8 cellular contexts compared by ENCODE assay signal in genomic region chr7:4745265-4745919, GRCh38. TPM values are rescaled to one million over a fixed set of nuclear protein-coding genes. Genes with fewer than 3 reads are reported as not detected.
DNase-seq lines count a peak whose midpoint lies in the region; ATAC-seq and TF ChIP-seq lines count a peak whose summit lies in the region.

No MANE protein-coding gene starts in this region.

- peak overlapping the region; percentile 15 for H3K4me3 ChIP-seq in HL-60 (replicated peaks; ENCODE audit: insufficient read depth, low read length)
- peak overlapping the region; percentile 30 for H3K4me3 ChIP-seq in brain microvascular endothelial cell (ENCODE audit: low read depth, low read length)

- DNase-seq in HL-60 (ENCODE audit: low read depth in 1 of 2, low spot score in 1 of 2), result no peak
- DNase-seq in brain microvascular endothelial cell, result no peak
- DNase-seq in naive thymus-derived CD8-positive, alpha-beta T cell, result peak in 1 of 10 donors; percentile 12
- DNase-seq in stimulated activated CD4-positive, alpha-beta T cell treated with anti-CD3 and anti-CD28 coated beads, Interleukin-4, amount 100 ng/mL, for 24 hours, result no peak
- no peak for DNase-seq in NCI-H187 treated with DMSO at 0.1 percent for 48 hours (lab: John Stamatoyannopoulos, UW)
- DNase-seq in NCI-H524 (lab: John Stamatoyannopoulos, UW), result no peak

- H3K27me3 Mint-ChIP-seq in naive thymus-derived CD8-positive, alpha-beta T cell, result no peaks in the 10 kb centered on the region

- H3K4me3 Mint-ChIP-seq in naive thymus-derived CD8-positive, alpha-beta T cell, result peak overlapping the region; percentile 71 to 93 (median 84)

- peaks cover 4 to 48% (median 19%) of the 10 kb centered on the region in 3 donors for H3K36me3 Mint-ChIP-seq in naive thymus-derived CD8-positive, alpha-beta T cell

- POLR2A ChIA-PET in naive thymus-derived CD8-positive, alpha-beta T cell (lab: Charles Lee), result interaction anchor here (0.6 to 6.0 kb wide), 9 partner anchors 8 to 655 kb away, joined by 3 to 61 read pairs (median 5); partner anchors contain the start of genes AP5Z1 and FOXK1

- peak; percentile 21 for ATAC-seq in GM19395 (IDR thresholded peaks at IDR 0.05; ENCODE audit: unreplicated experiment)
- ATAC-seq in naive thymus-derived CD8-positive, alpha-beta T cell, result peak; percentile 34 to 40
- ATAC-seq in HG03469 (IDR thresholded peaks at IDR 0.05; ENCODE audit: unreplicated experiment), result no peak

- H3K27me3 ChIP-seq in HL-60 (ENCODE audit: insufficient read depth, poor library complexity, severe bottlenecking), result no peaks in the 10 kb centered on the region
- H3K27me3 ChIP-seq in brain microvascular endothelial cell (replicated peaks), result no peaks in the 10 kb centered on the region

- peak overlapping the region; percentile 84 to 99 (median 97) for H3K27ac Mint-ChIP-seq in naive thymus-derived CD8-positive, alpha-beta T cell

- in situ Hi-C loops in brain microvascular endothelial cell (cut with HindIII; ENCODE audit: low pct_ligation_motif_present, low sequenced_read_pairs), result no loop called here

- peak overlapping the region; percentile 74 for H3K27ac ChIP-seq in HL-60 (replicated peaks)
- H3K27ac ChIP-seq in brain microvascular endothelial cell, result peak overlapping the region; percentile 99

- no peaks in the 10 kb centered on the region for H3K9me3 Mint-ChIP-seq in naive thymus-derived CD8-positive, alpha-beta T cell

- TF ChIP-seq CTCF in HL-60 (IDR thresholded peaks at IDR 0.05; ENCODE audit: insufficient read depth, low read length), result no peak
- no peak for TF ChIP-seq CTCF in brain microvascular endothelial cell (IDR thresholded peaks at IDR 0.05; ENCODE audit: low read depth, low read length, missing control alignments)

- peaks cover 20% of the 10 kb centered on the region for H3K36me3 ChIP-seq in brain microvascular endothelial cell (replicated peaks)

- peaks cover 38 to 85% (median 75%) of the 10 kb centered on the region in 4 donors for H3K4me1 Mint-ChIP-seq in naive thymus-derived CD8-positive, alpha-beta T cell

RNA-seq across cellular contexts. Expression of gene AP5Z1, which starts 30.0 kb away (rescaled TPM):
- total RNA-seq in naive thymus-derived CD8-positive, alpha-beta T cell, result 100 to 1,000 TPM; 109 to 111 TPM
- polyA plus RNA-seq in naive thymus-derived CD8-positive, alpha-beta T cell, result 10 to 100 TPM; 25.2 to 44.1 (median 34.1) TPM
